In the genomic region with DNA sequence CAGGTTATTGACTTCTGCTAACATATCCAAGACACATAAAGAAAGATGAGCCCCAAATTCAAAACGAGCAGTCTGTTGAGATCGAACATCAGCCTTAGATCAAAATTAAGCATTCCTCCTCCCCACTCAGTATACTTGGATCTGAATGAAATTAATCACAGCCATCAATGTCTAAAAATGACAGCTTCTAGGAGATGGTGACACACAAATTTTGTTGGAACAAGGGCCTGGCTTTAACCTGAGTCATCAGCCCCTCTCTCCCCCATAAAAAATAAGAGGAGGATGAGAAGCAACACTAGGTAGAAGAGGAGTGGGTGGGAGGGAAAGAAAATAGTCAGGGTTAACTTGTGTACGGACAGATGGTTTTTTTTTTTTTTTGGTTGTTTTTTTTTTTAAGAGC, we compare ENCODE assay signal across 28 cellular contexts.
"Had no signal": no experiment of that assay in that cellular context is flagged by ENCODE, and none has a peak within 500 bp of the region (broad histone marks: within the 10 kb centered on the region; RNA-seq: fewer than 3 reads in every experiment).

No MANE protein-coding gene starts in this region.

- H3K36me3 Mint-ChIP-seq: activated naive CD4-positive, alpha-beta T cell treated with anti-CD3 and anti-CD28 coated beads, Interleukin-2, amount 10 ng/mL, durations not matched to agents 7 days and 5 days; activated naive CD8-positive, alpha-beta T cell treated with anti-CD3 and anti-CD28 coated beads, Interleukin-2, amount 10 ng/mL, durations not matched to agents 7 days and 5 days; T-cell had no signal

- H3K4me3 ChIP-seq: body of pancreas had no signal

- ATAC-seq: body of pancreas, PC-3, T-cell had no signal

- FAIRE-seq: bronchial epithelial cell, TTC549 had no signal

- H3K27me3 Mint-ChIP-seq: activated B cell treated with CpG ODN at 0.5 μM for 24 hours; activated naive CD4-positive, alpha-beta T cell treated with anti-CD3 and anti-CD28 coated beads, Interleukin-2, amount 10 ng/mL, durations not matched to agents 7 days and 5 days; T-cell had no signal

- H3K4me1 Mint-ChIP-seq: activated B cell treated with CpG ODN at 0.5 μM for 24 hours; activated CD4-positive, alpha-beta T cell treated with anti-CD3 and anti-CD28 coated beads, Interleukin-2, amount 10 ng/mL, durations not matched to agents 24 days and 14 days; activated naive CD4-positive, alpha-beta T cell treated with anti-CD3 and anti-CD28 coated beads, Interleukin-2, amount 10 ng/mL, durations not matched to agents 7 days and 5 days; activated naive CD8-positive, alpha-beta T cell treated with anti-CD3 and anti-CD28 coated beads, Interleukin-2, amount 10 ng/mL, durations not matched to agents 7 days and 5 days had no signal

- H3K9me3 ChIP-seq: body of pancreas had no signal

- H3K4me1 ChIP-seq: body of pancreas had no signal

- DNase-seq: activated B cell treated with CpG ODN at 0.5 μM for 24 hours; activated CD4-positive, alpha-beta T cell treated with anti-CD3 and anti-CD28 coated beads for 1 hour; activated CD4-positive, alpha-beta T cell treated with anti-CD3 and anti-CD28 coated beads, Interleukin-2, amount 10 ng/mL, durations not matched to agents 24 days and 14 days; activated CD4-positive, alpha-beta T cell treated with anti-CD3 and anti-CD28 coated beads, Interleukin-2, amount 50 U/mL, for 48 hours; activated gamma-delta T cell treated with Interleukin-2 at 50 U/mL for 16 hours; activated naive CD4-positive, alpha-beta T cell treated with anti-CD3 and anti-CD28 coated beads, Interleukin-2, amount 10 ng/mL, durations not matched to agents 7 days and 5 days; activated naive CD8-positive, alpha-beta T cell treated with anti-CD3 and anti-CD28 coated beads, Interleukin-2, amount 10 ng/mL, durations not matched to agents 7 days and 5 days; activated T-cell treated with anti-CD3 and anti-CD28 coated beads for 4 hours; activated T-cell treated with anti-CD3 and anti-CD28 coated beads, Interleukin-2, amount 50 U/mL, for 48 hours; aorta; body of pancreas; KG1; NCI-H1092; NCI-H1417; NCI-H1694; NCI-H2029; NCI-H2107; NCI-H510A treated with DMSO at 0.1 percent for 48 hours; NCI-H69; NK-92 treated with Interleukin-12 subunit alpha and Interleukin-12 subunit beta, amount 100 ng/mL, for 24 hours; SIG-M5; T-cell; T-helper 2 cell; T1000 had no signal

- H3K27ac ChIP-seq: body of pancreas had no signal

- H3K4me3 Mint-ChIP-seq: activated B cell treated with CpG ODN at 0.5 μM for 24 hours; activated CD4-positive, alpha-beta T cell treated with anti-CD3 and anti-CD28 coated beads, Interleukin-2, amount 10 ng/mL, durations not matched to agents 24 days and 14 days; activated naive CD4-positive, alpha-beta T cell treated with anti-CD3 and anti-CD28 coated beads, Interleukin-2, amount 10 ng/mL, durations not matched to agents 7 days and 5 days; activated naive CD8-positive, alpha-beta T cell treated with anti-CD3 and anti-CD28 coated beads, Interleukin-2, amount 10 ng/mL, durations not matched to agents 7 days and 5 days; T-cell had no signal

- H3K9me3 Mint-ChIP-seq: activated CD4-positive, alpha-beta T cell treated with anti-CD3 and anti-CD28 coated beads, Interleukin-2, amount 10 ng/mL, durations not matched to agents 24 days and 14 days; activated naive CD4-positive, alpha-beta T cell treated with anti-CD3 and anti-CD28 coated beads, Interleukin-2, amount 10 ng/mL, durations not matched to agents 7 days and 5 days; activated naive CD8-positive, alpha-beta T cell treated with anti-CD3 and anti-CD28 coated beads, Interleukin-2, amount 10 ng/mL, durations not matched to agents 7 days and 5 days; activated T-helper 2 cell treated with anti-CD3 and anti-CD28 coated beads, Interferon-gamma antibody, Interleukin-2, Interleukin-4, amounts not matched to agents 10 μg/mL and 5 μg/mL and 100 μg/mL, durations not matched to agents 14 hours and 24 hours and 36 hours had no signal

- H3K27me3 ChIP-seq: body of pancreas had no signal

- H3K27ac Mint-ChIP-seq: activated B cell treated with CpG ODN at 0.5 μM for 24 hours; activated CD4-positive, alpha-beta T cell treated with anti-CD3 and anti-CD28 coated beads, Interleukin-2, amount 10 ng/mL, durations not matched to agents 24 days and 14 days; activated naive CD4-positive, alpha-beta T cell treated with anti-CD3 and anti-CD28 coated beads, Interleukin-2, amount 10 ng/mL, durations not matched to agents 7 days and 5 days; activated naive CD8-positive, alpha-beta T cell treated with anti-CD3 and anti-CD28 coated beads, Interleukin-2, amount 10 ng/mL, durations not matched to agents 7 days and 5 days; activated T-helper 2 cell treated with anti-CD3 and anti-CD28 coated beads, Interferon-gamma antibody, Interleukin-2, Interleukin-4, amounts not matched to agents 10 μg/mL and 5 μg/mL and 100 μg/mL, durations not matched to agents 14 hours and 24 hours and 36 hours; T-cell had no signal
